In genomic region chr5:44974813-44975212, GRCh38 we compare ENCODE assay signal across 29 cellular contexts.
"Had no signal": no experiment of that assay in that cellular context is flagged by ENCODE, and none has a peak within 500 bp of the region (broad histone marks: within the 10 kb centered on the region; RNA-seq: fewer than 3 reads in every experiment).

No MANE protein-coding gene starts in this region.

- H3K4me1 ChIP-seq: adrenal gland, ascending aorta, breast epithelium, colonic mucosa, esophagus squamous epithelium, gastroesophageal sphincter, heart right ventricle had no signal

- ATAC-seq: activated CD4-positive, alpha-beta T cell treated with anti-CD3 and anti-CD28 coated beads for 36 hours; activated CD8-positive, alpha-beta memory T cell treated with anti-CD3 and anti-CD28 coated beads, Interleukin-2, amount 10 ng/mL, durations not matched to agents 7 days and 5 days; activated CD8-positive, alpha-beta T cell treated with anti-CD3 and anti-CD28 coated beads, Interleukin-2, amount 10 ng/mL, durations not matched to agents 7 days and 5 days; activated naive CD8-positive, alpha-beta T cell treated with anti-CD3 and anti-CD28 coated beads, Interleukin-2, amount 50 U/mL, for 24 hours; gastroesophageal sphincter; heart right ventricle had no signal

- H3K27me3 ChIP-seq: adrenal gland, ascending aorta, breast epithelium, cardiac muscle cell, colonic mucosa, esophagus squamous epithelium, gastroesophageal sphincter, heart right ventricle had no signal

- H3K27ac ChIP-seq: adrenal gland, ascending aorta, breast epithelium, cardiac muscle cell, colonic mucosa, epithelial cell of prostate, esophagus squamous epithelium, gastroesophageal sphincter, heart right ventricle had no signal

- H3K4me3 ChIP-seq: adrenal gland, ascending aorta, breast epithelium, cardiac muscle cell, colonic mucosa, esophagus squamous epithelium, gastroesophageal sphincter, heart right ventricle had no signal

- H3K9me3 ChIP-seq: ascending aorta, colonic mucosa had no signal

- H3K36me3 ChIP-seq: adrenal gland, ascending aorta, breast epithelium, cardiac muscle cell, colonic mucosa, esophagus squamous epithelium, gastroesophageal sphincter, heart right ventricle had no signal

- DNase-seq: activated CD4-positive, alpha-beta memory T cell treated with anti-CD3 and anti-CD28 coated beads for 36 hours; activated CD4-positive, alpha-beta T cell treated with anti-CD3 and anti-CD28 coated beads for 36 hours; activated CD4-positive, alpha-beta T cell treated with anti-CD3 and anti-CD28 coated beads, Interleukin-2, amount 10 ng/mL, durations not matched to agents 24 days and 14 days; activated CD4-positive, CD25-positive, alpha-beta regulatory T cell; activated CD4-positive, CD25-positive, alpha-beta regulatory T cell treated with anti-CD3 and anti-CD28 coated beads, Interleukin-2, amount 50 U/mL, for 72 hours; activated CD8-positive, alpha-beta memory T cell treated with anti-CD3 and anti-CD28 coated beads, Interleukin-2, amount 10 ng/mL, durations not matched to agents 7 days and 5 days; activated CD8-positive, alpha-beta memory T cell treated with anti-CD3 and anti-CD28 coated beads, Interleukin-2, amount 50 U/mL, for 4 hours; activated CD8-positive, alpha-beta T cell treated with anti-CD3 and anti-CD28 coated beads, Interleukin-2, amount 10 ng/mL, durations not matched to agents 7 days and 5 days; activated effector memory CD4-positive, alpha-beta T cell treated with anti-CD3 and anti-CD28 coated beads, Interleukin-2, amount 50 U/mL, for 16 hours; activated naive CD4-positive, alpha-beta T cell treated with anti-CD3 and anti-CD28 coated beads for 36 hours; activated naive CD8-positive, alpha-beta T cell treated with anti-CD3 and anti-CD28 coated beads for 36 hours; activated naive CD8-positive, alpha-beta T cell treated with anti-CD3 and anti-CD28 coated beads, Interleukin-2, amount 50 U/mL, for 24 hours; activated T-cell treated with anti-CD3 and anti-CD28 coated beads, Interleukin-2, amount 50 U/mL, for 1 hour; activated T-cell treated with anti-CD3 and anti-CD28 coated beads, Interleukin-2, amount 50 U/mL, for 48 hours; adrenal gland; amygdala; central memory CD4-positive, alpha-beta T cell; cerebellar nuclear complex; colonic mucosa; effector CD8-positive, alpha-beta T cell; esophagus squamous epithelium; foreskin melanocyte; heart right ventricle; T-helper 2 cell had no signal
